In genomic region chr9:36169166-36169565, GRCh38 we compare ENCODE assay signal across 2 cellular contexts.
A peak's percentile ranks its signal among the peaks of the same experiment; 100 is the strongest.
TF ChIP-seq lines count a peak whose summit lies in the region.

TSS of gene CCIN (plus strand) at chr9:36169388. CDS start at chr9:36169503, 115 bp downstream.

TF ChIP-seq in HepG2, 621 proteins besides CTCF, POLR2A, EP300 and RAD21:
- TF ChIP-seq ZNF570 (CRISPR knock-in tag; IDR thresholded peaks at IDR 0.05; ENCODE audit: borderline replicate concordance) (no peak), PHB2 (IDR thresholded peaks at IDR 0.05; ENCODE audit: partially characterized antibody) (no peak), CREB1 (IDR thresholded peaks at IDR 0.05) (peak; percentile 48; the same call in 1 of the 2 replicates), CREB1 (CRISPR knock-in tag; IDR thresholded peaks at IDR 0.05) (no peak), ATF7 (IDR thresholded peaks at IDR 0.05) (peak; percentile 87), ATF7 (CRISPR knock-in tag; IDR thresholded peaks at IDR 0.05) (no peak), ASH2L (IDR thresholded peaks at IDR 0.05; ENCODE audit: insufficient read length, low read depth, low read length) (no peak), SALL1 (CRISPR knock-in tag; IDR thresholded peaks at IDR 0.05) (no peak), CSRNP2 (CRISPR knock-in tag; conservative IDR thresholded peaks at IDR 0.05; ENCODE audit: low read depth) (no peak)

TF ChIP-seq in K562, 482 proteins besides CTCF, POLR2A, EP300 and RAD21:
- TF ChIP-seq, protein P1, sequence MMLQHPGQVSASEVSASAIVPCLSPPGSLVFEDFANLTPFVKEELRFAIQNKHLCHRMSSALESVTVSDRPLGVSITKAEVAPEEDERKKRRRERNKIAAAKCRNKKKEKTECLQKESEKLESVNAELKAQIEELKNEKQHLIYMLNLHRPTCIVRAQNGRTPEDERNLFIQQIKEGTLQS (IDR thresholded peaks at IDR 0.05), result peak; percentile 83
- TF ChIP-seq, protein P1 (CRISPR knock-in tag; conservative IDR thresholded peaks at IDR 0.05), result no peak
- no peak for TF ChIP-seq PPARD (CRISPR knock-in tag; IDR thresholded peaks at IDR 0.05)
- peak; percentile 58; the same call in 1 of the 2 replicates for TF ChIP-seq JUND (IDR thresholded peaks at IDR 0.05; ENCODE audit: borderline replicate concordance, low read depth, low read length)
- peak; percentile 51; the same call in 2 of the 3 replicates for TF ChIP-seq JUND (tag; IDR thresholded peaks at IDR 0.05; ENCODE audit: borderline replicate concordance, low read depth, low read length)
- TF ChIP-seq CBFA2T2 (conservative IDR thresholded peaks at IDR 0.05), result 0 out of 2 replicates have a peak, but pooled peaks have one; percentile 6
- TF ChIP-seq XRCC3 (IDR thresholded peaks at IDR 0.05), result no peak
- TF ChIP-seq THAP7 (CRISPR knock-in tag; IDR thresholded peaks at IDR 0.05), result no peak
- no peak for TF ChIP-seq ZNF23 (CRISPR knock-in tag; IDR thresholded peaks at IDR 0.05)
- no peak for TF ChIP-seq ZNF561 (CRISPR knock-in tag; conservative IDR thresholded peaks at IDR 0.05)
- TF ChIP-seq MTA2 (IDR thresholded peaks at IDR 0.05; ENCODE audit: low read depth), result no peak
- TF ChIP-seq ATF7 (IDR thresholded peaks at IDR 0.05), result peak; percentile 87
- no peak for TF ChIP-seq PHF8 (IDR thresholded peaks at IDR 0.05; ENCODE audit: borderline replicate concordance, low read length)
